In genomic region chr10:121096617-121097431, GRCh38 we compare ENCODE assay signal across 14 cellular contexts.
DNase-seq lines count a peak whose midpoint lies in the region; ATAC-seq and TF ChIP-seq lines count a peak whose summit lies in the region.
"Had no signal": no experiment of that assay in that cellular context is flagged by ENCODE, and none has a peak within 500 bp of the region (broad histone marks: within the 10 kb centered on the region; RNA-seq: fewer than 3 reads in every experiment).

No MANE protein-coding gene starts in this region.

- H3K4me2 ChIP-seq in trophoblast cell (ENCODE audit: low read length) (no peak overlapping the region), PC-9 (no peak overlapping the region)

- H3K4me3 ChIP-seq in adrenal gland (no peak overlapping the region), left ventricle myocardium inferior (no peak overlapping the region), trophoblast cell (ENCODE audit: low read depth, low read length) (no peak overlapping the region), PC-9 (no peak overlapping the region)

- H2AK5ac ChIP-seq in trophoblast cell (ENCODE audit: low read length), result no peak overlapping the region

- H2BK5ac ChIP-seq in trophoblast cell (ENCODE audit: low read depth, low read length, poor library complexity), result no peak overlapping the region

- no peak for ATAC-seq in GM18873 (IDR thresholded peaks at IDR 0.05; ENCODE audit: low FRiP score, unreplicated experiment)
- no peak for ATAC-seq in left colon
- ATAC-seq: stimulated activated memory B cell treated with anti-CD40 and anti-IgM and Interleukin-4, amounts not matched to agents 10 μg/mL and 1 μg/mL and 100 μg/mL, for 72 hours had no signal

- H4K91ac ChIP-seq in trophoblast cell (ENCODE audit: low read depth, low read length), result peak overlapping the region; percentile 38

- POLR2A ChIA-PET in PC-9 (lab: Charles Lee; ENCODE audit: unreplicated experiment), result no interaction called here

- H2BK12ac ChIP-seq in trophoblast cell (ENCODE audit: low read length), result no peak overlapping the region

- H2BK120ac ChIP-seq in trophoblast cell (ENCODE audit: insufficient read depth, low read length, poor library complexity), result peak overlapping the region; percentile 10

- TF ChIP-seq POLR2A in adrenal gland (IDR thresholded peaks at IDR 0.05), result peak in 1 of 2 donors; percentile 46

- H3K4me1 ChIP-seq in adrenal gland (replicated peaks in 1 of 2) (peaks cover 31 to 40% of the 10 kb centered on the region in 2 donors), left ventricle myocardium inferior (no peaks in the 10 kb centered on the region), trophoblast cell (ENCODE audit: control insufficient read depth in 1 of 2, insufficient read depth in 2 of 2, low read length in 2 of 2) (peaks cover 5 to 15% of the 10 kb centered on the region in 2 experiments), PC-9 (replicated peaks; ENCODE audit: insufficient read depth) (no peaks in the 10 kb centered on the region)

- H4K20me1 ChIP-seq in PC-9 (ENCODE audit: insufficient read depth), result no peaks in the 10 kb centered on the region

- no peak overlapping the region for H4K8ac ChIP-seq in trophoblast cell (ENCODE audit: low read depth, low read length)

- H3K9me2 ChIP-seq in PC-9 (ENCODE audit: insufficient read depth), result no peaks in the 10 kb centered on the region

- no TSS peak for BruUV-seq in PC-9 (replicated peaks; lab: Mats Ljungman, UMichigan)

- H4K12ac ChIP-seq in trophoblast cell (ENCODE audit: low read depth, low read length), result no peak overlapping the region

- H2AFZ ChIP-seq in trophoblast cell (ENCODE audit: insufficient read depth, low read length, poor library complexity) (no peak overlapping the region), PC-9 (no peak overlapping the region)

- H3K9me3 ChIP-seq in adrenal gland (replicated peaks in 1 of 3) (no peaks in the 10 kb centered on the region), left ventricle myocardium inferior (replicated peaks) (no peaks in the 10 kb centered on the region), trophoblast cell (ENCODE audit: insufficient read depth, low read depth, low read length) (no peaks in the 10 kb centered on the region), PC-9 (ENCODE audit: insufficient read depth, low read depth) (no peaks in the 10 kb centered on the region)

- H3K27me3 ChIP-seq in adrenal gland (no peaks in the 10 kb centered on the region), left ventricle myocardium inferior (ENCODE audit: low read depth) (peaks cover 16% of the 10 kb centered on the region), trophoblast cell (ENCODE audit: insufficient read depth, low read length) (no peaks in the 10 kb centered on the region), PC-9 (ENCODE audit: insufficient read depth, low read depth) (no peaks in the 10 kb centered on the region)

- H3K27ac ChIP-seq in adrenal gland (peak overlapping the region; percentile 53 to 87 (median 79)), left ventricle myocardium inferior (replicated peaks) (peak overlapping the region; percentile 45), trophoblast cell (ENCODE audit: low read depth, low read length) (peak overlapping the region; percentile 62), PC-9 (no peak overlapping the region)

- H3K36me3 ChIP-seq in adrenal gland (replicated peaks in 1 of 2), result no peaks in the 10 kb centered on the region
- no peaks in the 10 kb centered on the region for H3K36me3 ChIP-seq in left ventricle myocardium inferior
- H3K36me3 ChIP-seq in trophoblast cell (ENCODE audit: control insufficient read depth in 1 of 2, insufficient read depth in 2 of 2, low read length in 2 of 2), result no peaks in the 10 kb centered on the region
- no peaks in the 10 kb centered on the region for H3K36me3 ChIP-seq in PC-9 (ENCODE audit: low read depth)

- DNase-seq in HT1080 (ENCODE audit: low read depth) (peak; percentile 53), adrenal gland (peak in 4 of 7 donors; percentile 38 to 60 (median 48)), left ventricle myocardium inferior (peak; percentile 78), trophoblast cell (peak; percentile 99), NCI-H1436 (lab: John Stamatoyannopoulos, UW) (no peak), PC-9 (no peak), left colon (no peak)
- DNase-seq: activated CD8-positive, alpha-beta memory T cell treated with anti-CD3 and anti-CD28 coated beads, Interleukin-2, amount 50 U/mL, for 48 hours; amygdala; C1 segment of cervical spinal cord; GDM1; NCI-H1930 had no signal

- no peak overlapping the region for H3K4ac ChIP-seq in trophoblast cell (ENCODE audit: low read depth, low read length)

- no peak for TF ChIP-seq CTCF in adrenal gland (IDR thresholded peaks at IDR 0.05)
- TF ChIP-seq CTCF in left ventricle myocardium inferior (IDR thresholded peaks at IDR 0.05; ENCODE audit: borderline replicate concordance), result no peak
- no peak for TF ChIP-seq CTCF in PC-9 (conservative IDR thresholded peaks at IDR 0.05)

- intact Hi-C loops in adrenal gland (cut with DNase I), result no loop called here
- intact Hi-C loops in left ventricle myocardium inferior (cut with micrococcal nuclease), result no loop called here
- intact Hi-C loops in PC-9 (cut with micrococcal nuclease; ENCODE audit: unreplicated experiment), result no loop called here
- intact Hi-C loops in left colon (cut with DNase I, micrococcal nuclease), result no loop called here

- H3K23ac ChIP-seq in trophoblast cell (ENCODE audit: low read length), result no peak overlapping the region

- H3K79me1 ChIP-seq in trophoblast cell (ENCODE audit: low read length), result peaks cover 8% of the 10 kb centered on the region

- no peaks in the 10 kb centered on the region for H3F3A ChIP-seq in PC-9 (ENCODE audit: insufficient read depth, low read depth)

- H3K79me2 ChIP-seq in trophoblast cell (ENCODE audit: control insufficient read depth, insufficient read depth, low read length, poor library complexity) (no peaks in the 10 kb centered on the region), PC-9 (ENCODE audit: low read depth) (no peaks in the 10 kb centered on the region)

- 63 to 75% (median 67%) methylated on average over 7 to 8 of the region's 8 CpGs for WGBS in adrenal gland, 4 donors
- no CpG with 5 or more reads among the region's 8 CpGs for WGBS in trophoblast cell (ENCODE audit: extremely low coverage, insufficient coverage, insufficient read length)

- no peak overlapping the region for H3K14ac ChIP-seq in trophoblast cell (ENCODE audit: low read length)

- H3K18ac ChIP-seq in trophoblast cell (ENCODE audit: low read length), result no peak overlapping the region

- no peak overlapping the region for H3K9ac ChIP-seq in trophoblast cell (ENCODE audit: low read length)

- CTCF ChIA-PET in PC-9 (lab: Charles Lee), result no interaction called here

Comparison
In these comparisons a context has a peak if more than half of its experiments do, and no peak if none do; other contexts are left out.
1. DNase-seq: peak in HT1080 (single experiment), adrenal gland (4 of 7), left ventricle myocardium inferior (single experiment) and trophoblast cell (2 of 2); none in NCI-H1436 (single experiment), PC-9 (0 of 2) and left colon (0 of 2).